16 cellular contexts compared by ENCODE assay signal in the genomic region with DNA sequence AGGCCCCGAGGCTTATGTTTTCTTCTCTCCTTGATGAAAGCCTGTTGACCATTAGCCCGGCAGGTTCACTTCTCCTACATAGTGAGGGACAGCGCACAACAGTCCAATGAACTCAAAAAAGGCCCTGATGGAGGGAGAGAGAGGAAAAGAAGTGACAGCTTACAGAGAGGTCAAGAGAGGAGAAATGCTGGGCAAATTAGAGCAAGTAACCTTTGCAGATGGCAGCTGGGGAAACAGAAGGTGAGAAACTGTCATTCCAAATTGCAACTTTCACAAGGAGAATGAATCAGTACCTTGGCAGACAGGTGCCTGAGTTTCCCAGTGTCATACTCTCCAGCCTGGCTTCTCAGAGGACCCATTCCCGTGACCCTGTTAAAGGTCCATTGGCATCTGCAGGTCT.
DNase-seq lines count a peak whose midpoint lies in the region; ATAC-seq lines count a peak whose summit lies in the region.
"Had no signal": no experiment of that assay in that cellular context is flagged by ENCODE, and none has a peak within 500 bp of the region (broad histone marks: within the 10 kb centered on the region; RNA-seq: fewer than 3 reads in every experiment).

No MANE protein-coding gene starts in this region.

- H3K4me1 Mint-ChIP-seq in memory B cell, result no peaks in the 10 kb centered on the region
- H3K4me1 Mint-ChIP-seq: B cell had no signal

- no peak overlapping the region for H3K4me3 Mint-ChIP-seq in memory B cell
- H3K4me3 Mint-ChIP-seq: B cell; CD4-positive, alpha-beta T cell; CD8-positive, alpha-beta T cell had no signal

- peak; percentile 31 for DNase-seq in NCI-H2171 treated with DMSO at 0.1 percent for 48 hours (lab: John Stamatoyannopoulos, UW)
- no peak for DNase-seq in NCI-H2171 (lab: John Stamatoyannopoulos, UW)
- peak; percentile 63 for DNase-seq in cerebellum (ENCODE audit: low spot score)
- no peak for DNase-seq in memory B cell (ENCODE audit: low spot score in 2 of 2)
- no peak for DNase-seq in NCI-H2029 (lab: John Stamatoyannopoulos, UW)
- DNase-seq in SHP77 treated with DMSO at 0.1 percent for 48 hours (lab: John Stamatoyannopoulos, UW), result no peak
- DNase-seq: AML-193; Caco-2; Calu3; CD4-positive, alpha-beta T cell; CD8-positive, alpha-beta T cell; DMS79 treated with DMSO at 0.1 percent for 48 hours; GDM1 had no signal

- peak overlapping the region; percentile 2 for H3K27ac Mint-ChIP-seq in memory B cell
- H3K27ac Mint-ChIP-seq: B cell; CD4-positive, alpha-beta T cell; CD8-positive, alpha-beta T cell had no signal

- no peak for ATAC-seq in memory B cell (ENCODE audit: low read depth)
- ATAC-seq: A549; CD8-positive, alpha-beta T cell; GM12878 had no signal

- H3K27me3 Mint-ChIP-seq in memory B cell, result peaks cover 1% of the 10 kb centered on the region
- H3K27me3 Mint-ChIP-seq: B cell; CD4-positive, alpha-beta T cell had no signal

- H3K9me3 Mint-ChIP-seq in memory B cell, result no peaks in the 10 kb centered on the region
- H3K9me3 Mint-ChIP-seq: CD4-positive, alpha-beta T cell; CD8-positive, alpha-beta T cell had no signal

- no peaks in the 10 kb centered on the region for H3K36me3 Mint-ChIP-seq in memory B cell
- H3K36me3 Mint-ChIP-seq: CD8-positive, alpha-beta T cell had no signal

Comparison
In these comparisons a context has a peak if more than half of its experiments do, and no peak if none do; other contexts are left out.
1. DNase-seq: peak in NCI-H2171 treated with DMSO at 0.1 percent for 48 hours (single experiment) and cerebellum (single experiment); none in NCI-H2171 (single experiment), memory B cell (0 of 2), NCI-H2029 (single experiment) and SHP77 treated with DMSO at 0.1 percent for 48 hours (single experiment).